Comparison of ENCODE assay signal across 3 cellular contexts in the genomic region with DNA sequence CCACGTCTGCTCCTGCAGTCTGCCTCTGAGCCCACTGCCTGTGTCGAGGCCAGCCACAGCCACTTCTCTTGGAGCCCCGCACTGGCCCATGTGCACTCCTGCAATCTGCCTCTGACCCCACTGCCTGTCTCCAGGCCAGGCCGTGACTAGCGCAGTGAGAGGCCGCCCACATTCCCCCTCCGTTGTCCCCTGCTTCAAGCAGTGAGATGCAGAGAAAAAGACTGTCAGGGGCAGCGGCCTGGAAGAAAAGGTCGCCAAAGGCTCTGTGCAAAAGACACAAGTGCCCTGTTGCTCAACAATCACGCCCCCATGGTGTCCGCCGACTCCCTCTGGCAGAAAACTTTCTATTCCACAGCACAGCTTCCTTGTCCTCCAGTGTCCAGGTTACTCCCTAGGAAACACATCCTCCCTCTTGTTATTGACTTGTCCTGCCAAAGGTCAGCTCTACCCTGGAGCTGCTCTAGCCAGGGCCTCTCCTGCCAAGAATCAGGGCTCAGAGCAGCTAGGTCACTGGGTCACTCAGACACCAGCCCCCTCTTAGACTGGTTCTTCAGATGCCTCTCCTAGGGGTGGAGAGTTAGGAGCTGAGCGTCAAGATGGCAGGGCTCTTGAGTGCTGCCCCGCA.
TF ChIP-seq lines count a peak whose summit lies in the region.

No MANE protein-coding gene starts in this region.

TF ChIP-seq in SK-N-SH treated with all-trans-retinoic acid at 6 μM for 48 hours, 23 proteins besides CTCF, POLR2A, EP300 and RAD21:
- no peak for TF ChIP-seq ISL1 (CRISPR knock-in tag; IDR thresholded peaks at IDR 0.05)
- no peak for TF ChIP-seq CSDC2 (CRISPR knock-in tag; IDR thresholded peaks at IDR 0.05)
- no peak for TF ChIP-seq OSR1 (CRISPR knock-in tag; IDR thresholded peaks at IDR 0.05)
- no peak for TF ChIP-seq RARB (CRISPR knock-in tag; IDR thresholded peaks at IDR 0.05)
- TF ChIP-seq PPARA (CRISPR knock-in tag; IDR thresholded peaks at IDR 0.05; ENCODE audit: borderline replicate concordance): no peak
- TF ChIP-seq, protein P1, sequence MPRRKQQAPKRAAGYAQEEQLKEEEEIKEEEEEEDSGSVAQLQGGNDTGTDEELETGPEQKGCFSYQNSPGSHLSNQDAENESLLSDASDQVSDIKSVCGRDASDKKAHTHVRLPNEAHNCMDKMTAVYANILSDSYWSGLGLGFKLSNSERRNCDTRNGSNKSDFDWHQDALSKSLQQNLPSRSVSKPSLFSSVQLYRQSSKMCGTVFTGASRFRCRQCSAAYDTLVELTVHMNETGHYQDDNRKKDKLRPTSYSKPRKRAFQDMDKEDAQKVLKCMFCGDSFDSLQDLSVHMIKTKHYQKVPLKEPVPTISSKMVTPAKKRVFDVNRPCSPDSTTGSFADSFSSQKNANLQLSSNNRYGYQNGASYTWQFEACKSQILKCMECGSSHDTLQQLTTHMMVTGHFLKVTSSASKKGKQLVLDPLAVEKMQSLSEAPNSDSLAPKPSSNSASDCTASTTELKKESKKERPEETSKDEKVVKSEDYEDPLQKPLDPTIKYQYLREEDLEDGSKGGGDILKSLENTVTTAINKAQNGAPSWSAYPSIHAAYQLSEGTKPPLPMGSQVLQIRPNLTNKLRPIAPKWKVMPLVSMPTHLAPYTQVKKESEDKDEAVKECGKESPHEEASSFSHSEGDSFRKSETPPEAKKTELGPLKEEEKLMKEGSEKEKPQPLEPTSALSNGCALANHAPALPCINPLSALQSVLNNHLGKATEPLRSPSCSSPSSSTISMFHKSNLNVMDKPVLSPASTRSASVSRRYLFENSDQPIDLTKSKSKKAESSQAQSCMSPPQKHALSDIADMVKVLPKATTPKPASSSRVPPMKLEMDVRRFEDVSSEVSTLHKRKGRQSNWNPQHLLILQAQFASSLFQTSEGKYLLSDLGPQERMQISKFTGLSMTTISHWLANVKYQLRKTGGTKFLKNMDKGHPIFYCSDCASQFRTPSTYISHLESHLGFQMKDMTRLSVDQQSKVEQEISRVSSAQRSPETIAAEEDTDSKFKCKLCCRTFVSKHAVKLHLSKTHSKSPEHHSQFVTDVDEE (CRISPR knock-in tag; IDR thresholded peaks at IDR 0.05): no peak
- no peak for TF ChIP-seq GLIS3 (CRISPR knock-in tag; IDR thresholded peaks at IDR 0.05)
- TF ChIP-seq BACH2 (CRISPR knock-in tag; IDR thresholded peaks at IDR 0.05; ENCODE audit: borderline replicate concordance): no peak
- TF ChIP-seq ZFP3 (CRISPR knock-in tag; IDR thresholded peaks at IDR 0.05): no peak
- TF ChIP-seq ZFP30 (CRISPR knock-in tag; IDR thresholded peaks at IDR 0.05): no peak
- no peak for TF ChIP-seq ZNF8 (CRISPR knock-in tag; IDR thresholded peaks at IDR 0.05)
- TF ChIP-seq ZC3H10 (CRISPR knock-in tag; IDR thresholded peaks at IDR 0.05): no peak
- TF ChIP-seq TCF4 (CRISPR knock-in tag; IDR thresholded peaks at IDR 0.05; ENCODE audit: borderline replicate concordance): no peak
- TF ChIP-seq ZNF70 (CRISPR knock-in tag; IDR thresholded peaks at IDR 0.05): no peak
- no peak for TF ChIP-seq TOX (CRISPR knock-in tag; IDR thresholded peaks at IDR 0.05; ENCODE audit: borderline replicate concordance)

TF ChIP-seq in SK-N-SH, 30 proteins besides CTCF, POLR2A, EP300 and RAD21:
- TF ChIP-seq, protein P2, sequence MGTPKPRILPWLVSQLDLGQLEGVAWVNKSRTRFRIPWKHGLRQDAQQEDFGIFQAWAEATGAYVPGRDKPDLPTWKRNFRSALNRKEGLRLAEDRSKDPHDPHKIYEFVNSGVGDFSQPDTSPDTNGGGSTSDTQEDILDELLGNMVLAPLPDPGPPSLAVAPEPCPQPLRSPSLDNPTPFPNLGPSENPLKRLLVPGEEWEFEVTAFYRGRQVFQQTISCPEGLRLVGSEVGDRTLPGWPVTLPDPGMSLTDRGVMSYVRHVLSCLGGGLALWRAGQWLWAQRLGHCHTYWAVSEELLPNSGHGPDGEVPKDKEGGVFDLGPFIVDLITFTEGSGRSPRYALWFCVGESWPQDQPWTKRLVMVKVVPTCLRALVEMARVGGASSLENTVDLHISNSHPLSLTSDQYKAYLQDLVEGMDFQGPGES (IDR thresholded peaks at IDR 0.05; ENCODE audit: low read depth, low read length): no peak
- TF ChIP-seq TCF12 (IDR thresholded peaks at IDR 0.05) (no peak), YY1 (IDR thresholded peaks at IDR 0.05; ENCODE audit: low read depth) (no peak), MXI1 (IDR thresholded peaks at IDR 0.05; ENCODE audit: low read depth, low read length) (no peak), FOXJ3 (CRISPR knock-in tag; IDR thresholded peaks at IDR 0.05) (no peak), FOXM1 (IDR thresholded peaks at IDR 0.05; ENCODE audit: low read depth) (no peak), JUND (IDR thresholded peaks at IDR 0.05) (no peak), NFIC (IDR thresholded peaks at IDR 0.05; ENCODE audit: borderline replicate concordance) (no peak), CHD2 (IDR thresholded peaks at IDR 0.05; ENCODE audit: low read length, partially characterized antibody) (no peak), GATA2 (CRISPR knock-in tag; IDR thresholded peaks at IDR 0.05) (no peak), GABPA (IDR thresholded peaks at IDR 0.05; ENCODE audit: low read depth) (no peak), ELF1 (IDR thresholded peaks at IDR 0.05) (no peak)
- TF ChIP-seq, protein P3, sequence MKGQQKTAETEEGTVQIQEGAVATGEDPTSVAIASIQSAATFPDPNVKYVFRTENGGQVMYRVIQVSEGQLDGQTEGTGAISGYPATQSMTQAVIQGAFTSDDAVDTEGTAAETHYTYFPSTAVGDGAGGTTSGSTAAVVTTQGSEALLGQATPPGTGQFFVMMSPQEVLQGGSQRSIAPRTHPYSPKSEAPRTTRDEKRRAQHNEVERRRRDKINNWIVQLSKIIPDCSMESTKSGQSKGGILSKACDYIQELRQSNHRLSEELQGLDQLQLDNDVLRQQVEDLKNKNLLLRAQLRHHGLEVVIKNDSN (IDR thresholded peaks at IDR 0.05; ENCODE audit: borderline replicate concordance, low read depth): no peak
- TF ChIP-seq, protein P4, sequence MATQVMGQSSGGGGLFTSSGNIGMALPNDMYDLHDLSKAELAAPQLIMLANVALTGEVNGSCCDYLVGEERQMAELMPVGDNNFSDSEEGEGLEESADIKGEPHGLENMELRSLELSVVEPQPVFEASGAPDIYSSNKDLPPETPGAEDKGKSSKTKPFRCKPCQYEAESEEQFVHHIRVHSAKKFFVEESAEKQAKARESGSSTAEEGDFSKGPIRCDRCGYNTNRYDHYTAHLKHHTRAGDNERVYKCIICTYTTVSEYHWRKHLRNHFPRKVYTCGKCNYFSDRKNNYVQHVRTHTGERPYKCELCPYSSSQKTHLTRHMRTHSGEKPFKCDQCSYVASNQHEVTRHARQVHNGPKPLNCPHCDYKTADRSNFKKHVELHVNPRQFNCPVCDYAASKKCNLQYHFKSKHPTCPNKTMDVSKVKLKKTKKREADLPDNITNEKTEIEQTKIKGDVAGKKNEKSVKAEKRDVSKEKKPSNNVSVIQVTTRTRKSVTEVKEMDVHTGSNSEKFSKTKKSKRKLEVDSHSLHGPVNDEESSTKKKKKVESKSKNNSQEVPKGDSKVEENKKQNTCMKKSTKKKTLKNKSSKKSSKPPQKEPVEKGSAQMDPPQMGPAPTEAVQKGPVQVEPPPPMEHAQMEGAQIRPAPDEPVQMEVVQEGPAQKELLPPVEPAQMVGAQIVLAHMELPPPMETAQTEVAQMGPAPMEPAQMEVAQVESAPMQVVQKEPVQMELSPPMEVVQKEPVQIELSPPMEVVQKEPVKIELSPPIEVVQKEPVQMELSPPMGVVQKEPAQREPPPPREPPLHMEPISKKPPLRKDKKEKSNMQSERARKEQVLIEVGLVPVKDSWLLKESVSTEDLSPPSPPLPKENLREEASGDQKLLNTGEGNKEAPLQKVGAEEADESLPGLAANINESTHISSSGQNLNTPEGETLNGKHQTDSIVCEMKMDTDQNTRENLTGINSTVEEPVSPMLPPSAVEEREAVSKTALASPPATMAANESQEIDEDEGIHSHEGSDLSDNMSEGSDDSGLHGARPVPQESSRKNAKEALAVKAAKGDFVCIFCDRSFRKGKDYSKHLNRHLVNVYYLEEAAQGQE (IDR thresholded peaks at IDR 0.05; ENCODE audit: low read depth, low read length): no peak
- TF ChIP-seq, protein P5, sequence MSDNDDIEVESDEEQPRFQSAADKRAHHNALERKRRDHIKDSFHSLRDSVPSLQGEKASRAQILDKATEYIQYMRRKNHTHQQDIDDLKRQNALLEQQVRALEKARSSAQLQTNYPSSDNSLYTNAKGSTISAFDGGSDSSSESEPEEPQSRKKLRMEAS (IDR thresholded peaks at IDR 0.05; ENCODE audit: low read depth): no peak
TF ChIP-seq in SK-N-SH: peak in this region for 0.

TF ChIP-seq in HepG2, 621 proteins besides CTCF, POLR2A, EP300 and RAD21:
- TF ChIP-seq, protein P6, sequence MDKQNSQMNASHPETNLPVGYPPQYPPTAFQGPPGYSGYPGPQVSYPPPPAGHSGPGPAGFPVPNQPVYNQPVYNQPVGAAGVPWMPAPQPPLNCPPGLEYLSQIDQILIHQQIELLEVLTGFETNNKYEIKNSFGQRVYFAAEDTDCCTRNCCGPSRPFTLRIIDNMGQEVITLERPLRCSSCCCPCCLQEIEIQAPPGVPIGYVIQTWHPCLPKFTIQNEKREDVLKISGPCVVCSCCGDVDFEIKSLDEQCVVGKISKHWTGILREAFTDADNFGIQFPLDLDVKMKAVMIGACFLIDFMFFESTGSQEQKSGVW (CRISPR knock-in tag; IDR thresholded peaks at IDR 0.05; ENCODE audit: borderline replicate concordance): no peak
- TF ChIP-seq, protein P7, sequence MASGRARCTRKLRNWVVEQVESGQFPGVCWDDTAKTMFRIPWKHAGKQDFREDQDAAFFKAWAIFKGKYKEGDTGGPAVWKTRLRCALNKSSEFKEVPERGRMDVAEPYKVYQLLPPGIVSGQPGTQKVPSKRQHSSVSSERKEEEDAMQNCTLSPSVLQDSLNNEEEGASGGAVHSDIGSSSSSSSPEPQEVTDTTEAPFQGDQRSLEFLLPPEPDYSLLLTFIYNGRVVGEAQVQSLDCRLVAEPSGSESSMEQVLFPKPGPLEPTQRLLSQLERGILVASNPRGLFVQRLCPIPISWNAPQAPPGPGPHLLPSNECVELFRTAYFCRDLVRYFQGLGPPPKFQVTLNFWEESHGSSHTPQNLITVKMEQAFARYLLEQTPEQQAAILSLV (CRISPR knock-in tag; IDR thresholded peaks at IDR 0.05; ENCODE audit: borderline replicate concordance): no peak
- TF ChIP-seq ZNF350 (CRISPR knock-in tag; IDR thresholded peaks at IDR 0.05; ENCODE audit: borderline replicate concordance, low read depth) (no peak), SNAPC2 (CRISPR knock-in tag; IDR thresholded peaks at IDR 0.05) (no peak), ZFP41 (CRISPR knock-in tag; IDR thresholded peaks at IDR 0.05; ENCODE audit: borderline replicate concordance) (no peak), CBX2 (IDR thresholded peaks at IDR 0.05; ENCODE audit: low read depth, low read length) (no peak), CBX2 (CRISPR knock-in tag; IDR thresholded peaks at IDR 0.05; ENCODE audit: low read depth) (no peak)
- TF ChIP-seq, protein P8, sequence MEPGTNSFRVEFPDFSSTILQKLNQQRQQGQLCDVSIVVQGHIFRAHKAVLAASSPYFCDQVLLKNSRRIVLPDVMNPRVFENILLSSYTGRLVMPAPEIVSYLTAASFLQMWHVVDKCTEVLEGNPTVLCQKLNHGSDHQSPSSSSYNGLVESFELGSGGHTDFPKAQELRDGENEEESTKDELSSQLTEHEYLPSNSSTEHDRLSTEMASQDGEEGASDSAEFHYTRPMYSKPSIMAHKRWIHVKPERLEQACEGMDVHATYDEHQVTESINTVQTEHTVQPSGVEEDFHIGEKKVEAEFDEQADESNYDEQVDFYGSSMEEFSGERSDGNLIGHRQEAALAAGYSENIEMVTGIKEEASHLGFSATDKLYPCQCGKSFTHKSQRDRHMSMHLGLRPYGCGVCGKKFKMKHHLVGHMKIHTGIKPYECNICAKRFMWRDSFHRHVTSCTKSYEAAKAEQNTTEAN (CRISPR knock-in tag; conservative IDR thresholded peaks at IDR 0.05): no peak
